ENCODE assay signal across 1 cellular context in the genomic region with DNA sequence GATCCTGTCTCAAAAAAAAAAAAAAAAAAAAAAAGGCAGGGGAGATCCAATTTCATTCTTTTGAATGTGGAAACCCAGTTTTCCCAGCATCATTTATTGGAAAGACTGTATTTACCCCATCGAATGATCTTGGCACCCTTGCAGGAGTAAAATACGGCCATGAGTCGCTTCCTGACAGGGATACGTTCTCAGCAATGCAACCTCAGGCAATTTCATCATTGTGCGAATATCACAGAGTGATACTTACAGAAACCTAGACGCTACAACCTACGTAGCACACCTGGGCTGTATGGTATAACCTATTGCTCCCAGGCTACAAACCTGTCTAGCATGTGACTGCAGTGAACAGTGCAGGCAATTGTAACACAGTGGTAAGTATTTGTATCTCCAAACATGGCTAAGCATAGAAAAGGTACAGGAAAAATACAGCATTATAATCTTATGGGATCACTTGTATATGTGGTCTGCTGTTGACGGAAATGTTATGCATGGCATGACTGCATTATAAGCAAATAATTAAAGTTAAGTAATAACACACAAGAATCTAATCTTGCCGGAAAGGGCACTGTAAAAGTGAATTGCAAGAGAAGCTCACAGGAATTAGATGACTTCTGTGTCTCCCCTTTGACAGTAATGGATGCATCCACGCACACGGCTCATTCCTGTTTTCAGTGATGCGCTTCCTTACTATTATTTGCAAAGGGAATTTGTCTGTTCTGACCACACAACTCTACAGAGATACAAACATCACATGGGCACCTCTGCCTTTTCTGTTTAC.
TF ChIP-seq lines count a peak whose summit lies in the region.

No MANE protein-coding gene starts in this region.

TF ChIP-seq in HepG2, 621 proteins besides CTCF, POLR2A, EP300 and RAD21:
- TF ChIP-seq, protein P1, sequence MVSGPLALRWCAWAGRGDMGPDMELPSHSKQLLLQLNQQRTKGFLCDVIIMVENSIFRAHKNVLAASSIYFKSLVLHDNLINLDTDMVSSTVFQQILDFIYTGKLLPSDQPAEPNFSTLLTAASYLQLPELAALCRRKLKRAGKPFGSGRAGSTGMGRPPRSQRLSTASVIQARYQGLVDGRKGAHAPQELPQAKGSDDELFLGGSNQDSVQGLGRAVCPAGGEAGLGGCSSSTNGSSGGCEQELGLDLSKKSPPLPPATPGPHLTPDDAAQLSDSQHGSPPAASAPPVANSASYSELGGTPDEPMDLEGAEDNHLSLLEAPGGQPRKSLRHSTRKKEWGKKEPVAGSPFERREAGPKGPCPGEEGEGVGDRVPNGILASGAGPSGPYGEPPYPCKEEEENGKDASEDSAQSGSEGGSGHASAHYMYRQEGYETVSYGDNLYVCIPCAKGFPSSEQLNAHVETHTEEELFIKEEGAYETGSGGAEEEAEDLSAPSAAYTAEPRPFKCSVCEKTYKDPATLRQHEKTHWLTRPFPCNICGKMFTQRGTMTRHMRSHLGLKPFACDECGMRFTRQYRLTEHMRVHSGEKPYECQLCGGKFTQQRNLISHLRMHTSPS (CRISPR knock-in tag; IDR thresholded peaks at IDR 0.05; ENCODE audit: low read depth): no peak
- TF ChIP-seq U2AF1 (optimal IDR thresholded peaks at IDR 0.05; ENCODE audit: low read depth, low read length) (no peak), ZNF879 (CRISPR knock-in tag; IDR thresholded peaks at IDR 0.05) (no peak), STAG1 (CRISPR knock-in tag; IDR thresholded peaks at IDR 0.05) (no peak), TOPORS (CRISPR knock-in tag; IDR thresholded peaks at IDR 0.05) (no peak), GABPB1 (CRISPR knock-in tag; IDR thresholded peaks at IDR 0.05) (no peak), DMAP1 (CRISPR knock-in tag; IDR thresholded peaks at IDR 0.05) (no peak), ZNF367 (CRISPR knock-in tag; IDR thresholded peaks at IDR 0.05; ENCODE audit: borderline replicate concordance) (no peak)
- TF ChIP-seq, protein P2, sequence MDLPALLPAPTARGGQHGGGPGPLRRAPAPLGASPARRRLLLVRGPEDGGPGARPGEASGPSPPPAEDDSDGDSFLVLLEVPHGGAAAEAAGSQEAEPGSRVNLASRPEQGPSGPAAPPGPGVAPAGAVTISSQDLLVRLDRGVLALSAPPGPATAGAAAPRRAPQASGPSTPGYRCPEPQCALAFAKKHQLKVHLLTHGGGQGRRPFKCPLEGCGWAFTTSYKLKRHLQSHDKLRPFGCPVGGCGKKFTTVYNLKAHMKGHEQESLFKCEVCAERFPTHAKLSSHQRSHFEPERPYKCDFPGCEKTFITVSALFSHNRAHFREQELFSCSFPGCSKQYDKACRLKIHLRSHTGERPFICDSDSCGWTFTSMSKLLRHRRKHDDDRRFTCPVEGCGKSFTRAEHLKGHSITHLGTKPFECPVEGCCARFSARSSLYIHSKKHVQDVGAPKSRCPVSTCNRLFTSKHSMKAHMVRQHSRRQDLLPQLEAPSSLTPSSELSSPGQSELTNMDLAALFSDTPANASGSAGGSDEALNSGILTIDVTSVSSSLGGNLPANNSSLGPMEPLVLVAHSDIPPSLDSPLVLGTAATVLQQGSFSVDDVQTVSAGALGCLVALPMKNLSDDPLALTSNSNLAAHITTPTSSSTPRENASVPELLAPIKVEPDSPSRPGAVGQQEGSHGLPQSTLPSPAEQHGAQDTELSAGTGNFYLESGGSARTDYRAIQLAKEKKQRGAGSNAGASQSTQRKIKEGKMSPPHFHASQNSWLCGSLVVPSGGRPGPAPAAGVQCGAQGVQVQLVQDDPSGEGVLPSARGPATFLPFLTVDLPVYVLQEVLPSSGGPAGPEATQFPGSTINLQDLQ (CRISPR knock-in tag; IDR thresholded peaks at IDR 0.05): no peak
- TF ChIP-seq, protein P3, sequence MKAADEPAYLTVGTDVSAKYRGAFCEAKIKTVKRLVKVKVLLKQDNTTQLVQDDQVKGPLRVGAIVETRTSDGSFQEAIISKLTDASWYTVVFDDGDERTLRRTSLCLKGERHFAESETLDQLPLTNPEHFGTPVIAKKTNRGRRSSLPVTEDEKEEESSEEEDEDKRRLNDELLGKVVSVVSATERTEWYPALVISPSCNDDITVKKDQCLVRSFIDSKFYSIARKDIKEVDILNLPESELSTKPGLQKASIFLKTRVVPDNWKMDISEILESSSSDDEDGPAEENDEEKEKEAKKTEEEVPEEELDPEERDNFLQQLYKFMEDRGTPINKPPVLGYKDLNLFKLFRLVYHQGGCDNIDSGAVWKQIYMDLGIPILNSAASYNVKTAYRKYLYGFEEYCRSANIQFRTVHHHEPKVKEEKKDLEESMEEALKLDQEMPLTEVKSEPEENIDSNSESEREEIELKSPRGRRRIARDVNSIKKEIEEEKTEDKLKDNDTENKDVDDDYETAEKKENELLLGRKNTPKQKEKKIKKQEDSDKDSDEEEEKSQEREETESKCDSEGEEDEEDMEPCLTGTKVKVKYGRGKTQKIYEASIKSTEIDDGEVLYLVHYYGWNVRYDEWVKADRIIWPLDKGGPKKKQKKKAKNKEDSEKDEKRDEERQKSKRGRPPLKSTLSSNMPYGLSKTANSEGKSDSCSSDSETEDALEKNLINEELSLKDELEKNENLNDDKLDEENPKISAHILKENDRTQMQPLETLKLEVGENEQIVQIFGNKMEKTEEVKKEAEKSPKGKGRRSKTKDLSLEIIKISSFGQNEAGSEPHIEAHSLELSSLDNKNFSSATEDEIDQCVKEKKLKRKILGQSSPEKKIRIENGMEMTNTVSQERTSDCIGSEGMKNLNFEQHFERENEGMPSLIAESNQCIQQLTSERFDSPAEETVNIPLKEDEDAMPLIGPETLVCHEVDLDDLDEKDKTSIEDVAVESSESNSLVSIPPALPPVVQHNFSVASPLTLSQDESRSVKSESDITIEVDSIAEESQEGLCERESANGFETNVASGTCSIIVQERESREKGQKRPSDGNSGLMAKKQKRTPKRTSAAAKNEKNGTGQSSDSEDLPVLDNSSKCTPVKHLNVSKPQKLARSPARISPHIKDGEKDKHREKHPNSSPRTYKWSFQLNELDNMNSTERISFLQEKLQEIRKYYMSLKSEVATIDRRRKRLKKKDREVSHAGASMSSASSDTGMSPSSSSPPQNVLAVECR (CRISPR knock-in tag; IDR thresholded peaks at IDR 0.05; ENCODE audit: borderline replicate concordance): no peak
